In the genomic region with DNA sequence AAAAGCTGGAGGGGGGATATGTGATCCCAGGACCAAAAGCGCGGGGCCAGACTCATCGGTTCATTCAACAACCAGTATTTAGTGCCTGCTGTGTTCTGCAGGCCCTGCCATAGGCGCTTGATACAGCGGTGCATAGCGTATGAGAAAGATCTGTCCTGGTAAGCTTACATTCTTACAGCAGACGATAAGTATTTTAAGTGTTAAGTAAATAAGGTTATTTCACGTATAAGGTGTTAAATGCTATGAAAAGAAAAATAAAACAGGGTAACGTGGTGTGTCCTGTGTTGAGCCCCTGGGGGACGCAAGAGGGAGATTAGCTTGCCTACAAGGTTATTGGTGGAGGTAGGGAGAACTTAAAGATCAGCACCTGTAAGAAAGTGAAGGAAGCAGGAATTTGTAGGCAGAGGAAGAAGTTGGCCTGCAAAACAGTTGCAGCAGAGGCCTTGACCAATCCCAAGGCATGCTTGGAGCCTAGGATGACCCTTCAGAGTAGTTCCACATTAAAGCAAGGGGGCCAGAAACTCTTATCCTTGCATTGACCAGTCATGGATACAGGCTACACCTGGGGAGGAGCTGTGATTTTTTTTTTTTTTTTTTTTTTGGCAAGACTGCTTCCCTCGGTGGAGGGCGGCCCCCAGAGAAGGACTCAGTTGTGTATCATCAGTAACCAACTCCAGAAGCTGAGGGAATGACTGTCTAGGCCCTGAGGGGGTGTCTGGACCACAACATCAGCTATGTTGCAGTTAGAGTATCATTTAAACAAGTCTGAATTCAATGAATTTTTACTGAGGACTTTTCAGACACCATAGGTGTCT, we compare ENCODE assay signal across 8 cellular contexts. TPM values are rescaled to one million over a fixed set of nuclear protein-coding genes. Genes with fewer than 3 reads are reported as not detected.
DNase-seq lines count a peak whose midpoint lies in the region; ATAC-seq lines count a peak whose summit lies in the region.

No MANE protein-coding gene starts in this region.

- peaks cover 14% of the 10 kb centered on the region for H3K4me1 Mint-ChIP-seq in T-helper 1 cell treated with Interleukin-12 subunit alpha and Interleukin-12 subunit beta and Interleukin-4 antibody, amounts not matched to agents 30 μg/mL and 1 μg/mL, for 36 hours (ENCODE audit: low read depth)
- peaks cover 14 to 21% (median 19%) of the 10 kb centered on the region in 4 donors for H3K4me1 Mint-ChIP-seq in naive thymus-derived CD8-positive, alpha-beta T cell

- POLR2A ChIA-PET in naive thymus-derived CD8-positive, alpha-beta T cell (lab: Charles Lee) = interaction anchor here (0.5 to 2.3 kb wide), 16 partner anchors 10 to 1351 kb away, joined by 3 to 28 read pairs (median 6); a partner anchor contains a TSS

- no peaks in the 10 kb centered on the region for H3K9me3 Mint-ChIP-seq in T-helper 1 cell treated with Interleukin-12 subunit alpha and Interleukin-12 subunit beta and Interleukin-4 antibody, amounts not matched to agents 30 μg/mL and 1 μg/mL, for 36 hours
- no peaks in the 10 kb centered on the region for H3K9me3 Mint-ChIP-seq in naive thymus-derived CD8-positive, alpha-beta T cell

- no peaks in the 10 kb centered on the region for H3K36me3 Mint-ChIP-seq in T-helper 1 cell treated with Interleukin-12 subunit alpha and Interleukin-12 subunit beta and Interleukin-4 antibody, amounts not matched to agents 30 μg/mL and 1 μg/mL, for 36 hours (ENCODE audit: low read depth)
- peaks cover 0 to 25% (median 8%) of the 10 kb centered on the region in 3 donors for H3K36me3 Mint-ChIP-seq in naive thymus-derived CD8-positive, alpha-beta T cell

- H3K4me3 Mint-ChIP-seq in T-helper 1 cell treated with Interleukin-12 subunit alpha and Interleukin-12 subunit beta and Interleukin-4 antibody, amounts not matched to agents 30 μg/mL and 1 μg/mL, for 36 hours = peak overlapping the region; percentile 77
- H3K4me3 Mint-ChIP-seq in naive thymus-derived CD8-positive, alpha-beta T cell = peak overlapping the region; percentile 71 to 92 (median 88)

- ATAC-seq in naive thymus-derived CD8-positive, alpha-beta T cell = no peak

- peaks cover 5% of the 10 kb centered on the region for H3K27me3 Mint-ChIP-seq in T-helper 1 cell treated with Interleukin-12 subunit alpha and Interleukin-12 subunit beta and Interleukin-4 antibody, amounts not matched to agents 30 μg/mL and 1 μg/mL, for 36 hours (ENCODE audit: low read depth)
- no peaks in the 10 kb centered on the region for H3K27me3 Mint-ChIP-seq in naive thymus-derived CD8-positive, alpha-beta T cell

- H3K27ac Mint-ChIP-seq in T-helper 1 cell treated with Interleukin-12 subunit alpha and Interleukin-12 subunit beta and Interleukin-4 antibody, amounts not matched to agents 30 μg/mL and 1 μg/mL, for 36 hours = peak overlapping the region; percentile 72
- peak overlapping the region; percentile 68 to 97 (median 92) for H3K27ac Mint-ChIP-seq in naive thymus-derived CD8-positive, alpha-beta T cell

- no peak for DNase-seq in T-helper 1 cell
- DNase-seq in NCI-H524 treated with DMSO at 0.1 percent for 48 hours (lab: John Stamatoyannopoulos, UW) = peak; percentile 44
- DNase-seq in dedifferentiated amniotic fluid mesenchymal stem cell (ENCODE audit: extremely low spot score) = peak; percentile 66
- DNase-seq in naive thymus-derived CD8-positive, alpha-beta T cell = no peak
- no peak for DNase-seq in COLO829 (ENCODE audit: low spot score)
- DNase-seq in anterior cingulate cortex (lab: John Stamatoyannopoulos, UW) = no peak
- no peak for DNase-seq in C1 segment of cervical spinal cord (lab: John Stamatoyannopoulos, UW)

RNA-seq across cellular contexts. Expression of a gene that starts 0.5 kb away (rescaled TPM):
- total RNA-seq in naive thymus-derived CD8-positive, alpha-beta T cell = 10 to 100 TPM; 13.4 to 13.9 TPM
- polyA plus RNA-seq in naive thymus-derived CD8-positive, alpha-beta T cell = 10 to 100 TPM; 17.8 to 23.5 (median 19.7) TPM

RNA-seq across cellular contexts. Expression of a gene that starts 26.7 kb away (rescaled TPM):
- not detected for total RNA-seq in naive thymus-derived CD8-positive, alpha-beta T cell
- polyA plus RNA-seq in naive thymus-derived CD8-positive, alpha-beta T cell = not detected

Comparison
In these comparisons a context has a peak if more than half of its experiments do, and no peak if none do; other contexts are left out.
1. DNase-seq: peak in NCI-H524 treated with DMSO at 0.1 percent for 48 hours (single experiment) and dedifferentiated amniotic fluid mesenchymal stem cell (single experiment); none in T-helper 1 cell (0 of 5), naive thymus-derived CD8-positive, alpha-beta T cell (0 of 10), COLO829 (single experiment), anterior cingulate cortex (0 of 58) and C1 segment of cervical spinal cord (0 of 14).